8 cellular contexts compared by ENCODE assay signal in genomic region chr12:63668028-63668799, GRCh38. TPM values are rescaled to one million over a fixed set of nuclear protein-coding genes. Genes with fewer than 3 reads are reported as not detected.
DNase-seq lines count a peak whose midpoint lies in the region; ATAC-seq, FAIRE-seq and TF ChIP-seq lines count a peak whose summit lies in the region.

Gene DPY19L2 (minus strand): TSS chr12:63668493. CDS start chr12:63668393, 100 bp downstream.

- in situ Hi-C loops in GM12878 (cut with MboI) = loop anchor here (5.0 to 10.0 kb wide), 2 partner anchors 134 to 597 kb away; no protein-coding TSS in a partner anchor

- FAIRE-seq in GM12878 (lab: Jason Lieb, UNC) = no peak

- TF ChIP-seq RAD21 in GM12878 (IDR thresholded peaks at IDR 0.05; ENCODE audit: insufficient read depth, low read depth, low read length) = no peak

- peaks cover 20 to 23% (median 22%) of the 10 kb centered on the region in 3 donors for H3K4me1 Mint-ChIP-seq in T-cell

- CTCF ChIA-PET in T-cell (lab: Charles Lee) = interaction anchor here in 1 of 2 donors (0.6 to 0.7 kb wide), 2 partner anchors 139 to 330 kb away, joined by 3 to 4 read pairs; no protein-coding TSS in a partner anchor
- CTCF ChIA-PET in GM12878 (lab: Yijun Ruan, JAX) = no interaction called here

- SMC1A ChIA-PET in GM12878 (lab: Charles Lee; ENCODE audit: uncharacterized antibody, unreplicated experiment) = no interaction called here

- H3K9me3 ChIP-seq in GM12878 (replicated peaks; ENCODE audit: control insufficient read depth, insufficient read depth, low read length) = no peaks in the 10 kb centered on the region

- H3K27ac ChIP-seq in GM12878 (ENCODE audit: control insufficient read depth, insufficient read depth) = no peak within 1 kb of the TSS

- no peak for TF ChIP-seq CTCF in AG09319 (IDR thresholded peaks at IDR 0.05; ENCODE audit: low read depth, low read length)
- TF ChIP-seq CTCF in GM12878 (IDR thresholded peaks at IDR 0.05 in 2 of 3, conservative IDR thresholded peaks at IDR 0.05 in 1 of 3; ENCODE audit: control insufficient read depth in 2 of 3, extremely low read depth in 1 of 3, insufficient read depth in 1 of 3, low read depth in 3 of 3, low read length in 3 of 3) = no peak

- TF ChIP-seq EP300 in GM12878 (IDR thresholded peaks at IDR 0.05; ENCODE audit: borderline replicate concordance in 1 of 2, control insufficient read depth in 1 of 2, low read depth in 2 of 2, low read length in 2 of 2) = no peak

- no peaks in the 10 kb centered on the region for H4K20me1 ChIP-seq in GM12878 (ENCODE audit: control insufficient read depth, insufficient read depth)

- no peaks in the 10 kb centered on the region for H3K79me2 ChIP-seq in GM12878 (ENCODE audit: control insufficient read depth, insufficient read depth, low read length)

- H3K4me1 ChIP-seq in GM12878 (ENCODE audit: control insufficient read depth, insufficient read depth, low read length) = no peaks in the 10 kb centered on the region

- peaks cover 19 to 24% of the 10 kb centered on the region in 2 donors for H3K27me3 Mint-ChIP-seq in T-cell

- H3K27me3 ChIP-seq in GM12878 (replicated peaks in 1 of 2; ENCODE audit: control insufficient read depth in 2 of 2, insufficient read depth in 2 of 2, low read length in 1 of 2) = peaks cover 0 to 5% of the 10 kb centered on the region in 2 experiments; a peak in 2 of 4 replicates

- DNase-seq in AG09319 (ENCODE audit: extremely low read depth, low read depth) (peak; percentile 28), HuH-7.5 (ENCODE audit: low spot score) (peak; percentile 15), T-cell (peak in 28 of 34 experiments; percentile 2 to 54 (median 26)), GM12878 (ENCODE audit: low read depth, low spot score) (no peak), hypothalamus (lab: John Stamatoyannopoulos, UW) (peak in 50 of 51 donors; percentile 11 to 84 (median 60)), putamen (ENCODE audit: low spot score) (peak; percentile 66)

- POLR2A ChIA-PET in T-cell (lab: Charles Lee) (no interaction called here), GM12878 (lab: Charles Lee) (no interaction called here)

- no peaks in the 10 kb centered on the region for H3K36me3 Mint-ChIP-seq in T-cell

- 4% methylated on average over 28 of the region's 56 CpGs for WGBS in GM12878 (ENCODE audit: insufficient coverage, insufficient replicate concordance, low lambda C conversion rate, missing lambda C conversion rate)

- H3K9ac ChIP-seq in GM12878 (ENCODE audit: control insufficient read depth, insufficient read depth, low read length) = no peak within 1 kb of the TSS

- no peaks in the 10 kb centered on the region for H3K36me3 ChIP-seq in GM12878 (ENCODE audit: control insufficient read depth in 2 of 2, insufficient read depth in 2 of 2, low read length in 1 of 2)

- ATAC-seq in GM19372 (IDR thresholded peaks at IDR 0.05; ENCODE audit: low read depth, unreplicated experiment) (peak; percentile 82), T-cell (replicated peaks in 1 of 4) (peak; percentile 83 to 92 (median 87)), GM12878 (peak; percentile 89), GM21390 (IDR thresholded peaks at IDR 0.05; ENCODE audit: unreplicated experiment) (no peak)

- no peak for TF ChIP-seq POLR2A in GM12878 (IDR thresholded peaks at IDR 0.05; ENCODE audit: low read depth, low read length)

- H2AFZ ChIP-seq in GM12878 (ENCODE audit: control insufficient read depth, low read depth, low read length) = peak within 1 kb of the TSS; percentile 45

- peak within 1 kb of the TSS; percentile 78 to 84 (median 84) for H3K4me3 Mint-ChIP-seq in T-cell

- peak within 1 kb of the TSS; percentile 55; the same call in 1 of the 2 replicates for H3K4me3 ChIP-seq in GM12878

- H3K4me2 ChIP-seq in GM12878 (ENCODE audit: control insufficient read depth, insufficient read depth) = peak within 1 kb of the TSS; percentile 60

- no peaks in the 10 kb centered on the region for H3K9me3 Mint-ChIP-seq in T-cell

- intact Hi-C loops in GM12878 (cut with micrococcal nuclease; ENCODE audit: unreplicated experiment) = loop anchor here (5.0 to 10.0 kb wide), 2 partner anchors 563 to 589 kb away; no protein-coding TSS in a partner anchor

- H3K27ac Mint-ChIP-seq in T-cell = peak within 1 kb of the TSS; percentile 44 to 52

- no TSS peak for BruUV-seq in GM12878 (replicated peaks; lab: Mats Ljungman, UMichigan)

- RAD21 ChIA-PET in GM12878 (lab: Charles Lee; ENCODE audit: unreplicated experiment) = no interaction called here

TF ChIP-seq in GM12878, 131 proteins besides CTCF, POLR2A, EP300 and RAD21:
- peak; percentile 70 for TF ChIP-seq BMI1 (IDR thresholded peaks at IDR 0.05; ENCODE audit: borderline replicate concordance)
- peak; percentile 68 to 93; a peak in 2 of 4 replicates for TF ChIP-seq BHLHE40 (IDR thresholded peaks at IDR 0.05; ENCODE audit: borderline replicate concordance in 1 of 2, low read depth in 2 of 2, low read length in 1 of 2)
- TF ChIP-seq WRNIP1 (IDR thresholded peaks at IDR 0.05; ENCODE audit: borderline replicate concordance, low read depth, low read length) = no peak

RNA-seq across cellular contexts. Expression of gene DPY19L2, which starts in this region (rescaled TPM):
- total RNA-seq in T-cell = 1 to 10 TPM; 1.5 to 7.0 (median 3.8) TPM
- total RNA-seq in GM12878 (2013; cell fraction: nucleolus; rRNA removed) = 0.35 and 1.2 TPM in 2 replicates
- not detected in 2 replicates for total RNA-seq in GM12878 (2014; rRNA removed)
- not detected in 2 replicates for total RNA-seq in GM12878 (2014; rRNA removed; fragmentation: Illumina TruSeq; extraction: Trizol)
- total RNA-seq in GM12878 (2021) = 0.24 and 0.44 TPM in 2 replicates
- not detected for polyA plus RNA-seq in GM12878 (2011; ENCODE audit: low read depth)
- polyA plus RNA-seq in GM12878 (2011; rRNA removed) = 1.0 and 1.5 TPM in 2 replicates
- polyA plus RNA-seq in GM12878 (2011; cell fraction: cytosol; rRNA removed) = 0.20 and 0.39 TPM in 2 replicates
- polyA plus RNA-seq in GM12878 (2011; cell fraction: nucleus; rRNA removed) = 1.5 and 1.9 TPM in 2 replicates
- 0.27 and 0.35 TPM in 2 replicates for polyA plus RNA-seq in GM12878 (2012)
- 0.10 TPM in 1 of 2 replicates, not detected in the other for polyA plus RNA-seq in GM12878 (2014; fragmentation: Illumina TruSeq; extraction: Trizol)
- not detected for polyA plus RNA-seq in GM12878 (2014; fragmentation: Nextera tagmentation; extraction: Ambion mirVana)
- 0.04 TPM in 1 of 2 replicates, not detected in the other for polyA plus RNA-seq in GM12878 (2014; rRNA removed)
- under 1 TPM; 0.15 to 0.21 TPM for polyA plus RNA-seq in GM12878 (2016; fragmentation: Nextera tagmentation; extraction: Ambion mirVana)
- 0.26 and 0.37 TPM in 2 replicates for polyA minus RNA-seq in GM12878 (2011; rRNA and poly(A)+ RNA removed)
- polyA minus RNA-seq in GM12878 (2011; cell fraction: cytosol; rRNA and poly(A)+ RNA removed) = 0.52 TPM in 1 of 2 replicates, not detected in the other
- polyA minus RNA-seq in GM12878 (2011; cell fraction: nucleus; rRNA and poly(A)+ RNA removed) = 0.67 and 0.73 TPM in 2 replicates
